ENCODE assay signal across 8 cellular contexts in the genomic region with DNA sequence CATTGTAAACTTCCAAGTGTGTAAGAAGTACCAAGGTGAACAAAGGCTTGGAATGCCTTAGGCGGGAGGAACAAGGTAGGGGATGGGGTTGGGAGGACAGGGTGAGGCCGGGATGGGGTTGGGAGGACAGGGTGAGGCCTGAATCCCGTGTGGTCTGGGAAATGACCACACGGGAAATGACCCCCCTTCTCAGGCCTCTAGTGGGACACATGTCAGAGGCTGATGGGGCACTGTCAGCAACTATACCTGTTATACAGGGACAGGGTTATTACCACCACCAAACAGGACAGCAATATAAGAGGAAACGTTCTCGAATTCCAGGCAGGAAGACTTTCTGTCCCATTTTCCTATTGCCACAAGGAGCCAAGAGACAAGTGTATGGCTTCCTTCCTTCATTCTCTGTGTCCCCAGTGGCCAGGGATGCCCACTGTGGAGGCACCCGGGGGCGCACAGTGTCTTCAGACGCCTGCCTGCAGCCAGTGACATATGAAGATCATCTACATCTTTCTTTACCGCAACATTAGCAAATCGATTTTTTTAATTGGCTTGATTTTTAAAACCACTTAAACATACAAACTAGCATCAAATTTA. TPM values are rescaled to one million over a fixed set of nuclear protein-coding genes. Genes with fewer than 3 reads are reported as not detected.
DNase-seq lines count a peak whose midpoint lies in the region; ATAC-seq and TF ChIP-seq lines count a peak whose summit lies in the region.

No MANE protein-coding gene starts in this region.

- peak overlapping the region; percentile 86 for H3K27ac ChIP-seq in HCT116 (ENCODE audit: low read depth, low read length)
- no peak overlapping the region for H3K27ac ChIP-seq in lower lobe of right lung

- peak overlapping the region; percentile 65 for H3K4me3 ChIP-seq in AG09309 (ENCODE audit: control insufficient read depth, low read depth, low read length)
- H3K4me3 ChIP-seq in HCT116 (replicated peaks in 1 of 2; ENCODE audit: low read depth in 1 of 2, low read length in 2 of 2): peak overlapping the region; percentile 73 to 89
- H3K4me3 ChIP-seq in lower lobe of right lung: peak overlapping the region; percentile 73

- H3K4me1 ChIP-seq in HCT116 (ENCODE audit: control insufficient read depth in 1 of 2, insufficient read depth in 2 of 2, low read length in 2 of 2) (peaks cover 13 to 26% of the 10 kb centered on the region in 2 experiments; a peak in 3 of 4 replicates), lower lobe of right lung (peaks cover 16% of the 10 kb centered on the region)

- TF ChIP-seq RAD21 in HCT116 (IDR thresholded peaks at IDR 0.05; ENCODE audit: low read depth): no peak

- RAD21 ChIA-PET in HCT116 (lab: Charles Lee; ENCODE audit: low non-redundant PET in 1 of 2, low total read pairs in 2 of 2, uncharacterized antibody in 2 of 2, unreplicated experiment in 2 of 2): no interaction called here

- H3K79me2 ChIP-seq in HCT116 (ENCODE audit: insufficient read depth, low read length): peaks cover 60% of the 10 kb centered on the region

- no peaks in the 10 kb centered on the region for H3K27me3 ChIP-seq in HCT116 (ENCODE audit: insufficient read depth, low read length)
- H3K27me3 ChIP-seq in lower lobe of right lung (ENCODE audit: low read depth): peaks cover 26% of the 10 kb centered on the region

- no peaks in the 10 kb centered on the region for H3K9me3 Mint-ChIP-seq in activated T-helper 2 cell treated with anti-CD3 and anti-CD28 coated beads, Interferon-gamma antibody, Interleukin-2, Interleukin-4, amounts not matched to agents 10 μg/mL and 5 μg/mL and 100 μg/mL, durations not matched to agents 14 hours and 24 hours and 36 hours

- CTCF ChIA-PET in HCT116 (lab: Charles Lee): no interaction called here

- intact Hi-C loops in HCT116 (cut with micrococcal nuclease): no loop called here
- intact Hi-C loops in activated T-helper 2 cell treated with anti-CD3 and anti-CD28 coated beads, Interferon-gamma antibody, Interleukin-2, Interleukin-4, amounts not matched to agents 10 μg/mL and 5 μg/mL and 100 μg/mL, durations not matched to agents 14 hours and 24 hours and 36 hours (cut with micrococcal nuclease): loop anchor here (5.0 kb wide), 2 partner anchors 78 to 133 kb away; no protein-coding TSS in a partner anchor
- intact Hi-C loops in lower lobe of right lung (cut with DNase I): no loop called here

- H3K9me3 ChIP-seq in HCT116 (ENCODE audit: control insufficient read depth in 1 of 2, insufficient read depth in 1 of 2, low read depth in 1 of 2, low read length in 2 of 2) (no peaks in the 10 kb centered on the region), lower lobe of right lung (no peaks in the 10 kb centered on the region)

- H3K9ac ChIP-seq in HCT116 (ENCODE audit: low read length): peak overlapping the region; percentile 96

- peaks cover 51% of the 10 kb centered on the region for H3K36me3 Mint-ChIP-seq in activated T-helper 2 cell treated with anti-CD3 and anti-CD28 coated beads, Interferon-gamma antibody, Interleukin-2, Interleukin-4, amounts not matched to agents 10 μg/mL and 5 μg/mL and 100 μg/mL, durations not matched to agents 14 hours and 24 hours and 36 hours (ENCODE audit: low read depth)

- H3K4me2 ChIP-seq in HCT116 (ENCODE audit: low read length): peak overlapping the region; percentile 81

- H3K27me3 Mint-ChIP-seq in activated T-helper 2 cell treated with anti-CD3 and anti-CD28 coated beads, Interferon-gamma antibody, Interleukin-2, Interleukin-4, amounts not matched to agents 10 μg/mL and 5 μg/mL and 100 μg/mL, durations not matched to agents 14 hours and 24 hours and 36 hours (ENCODE audit: low read depth): peaks cover 4% of the 10 kb centered on the region

- POLR2A ChIA-PET in HCT116 (lab: Charles Lee): no interaction called here

- peaks cover 48% of the 10 kb centered on the region for H3K4me1 Mint-ChIP-seq in activated T-helper 2 cell treated with anti-CD3 and anti-CD28 coated beads, Interferon-gamma antibody, Interleukin-2, Interleukin-4, amounts not matched to agents 10 μg/mL and 5 μg/mL and 100 μg/mL, durations not matched to agents 14 hours and 24 hours and 36 hours (ENCODE audit: low read depth)

- ATAC-seq in HCT116: no peak
- no peak for ATAC-seq in lower lobe of right lung
- ATAC-seq in HG03439 (IDR thresholded peaks at IDR 0.05; ENCODE audit: unreplicated experiment): no peak
- no peak for ATAC-seq in HG02870 (IDR thresholded peaks at IDR 0.05; ENCODE audit: unreplicated experiment)

- BruUV-seq in HCT116 (replicated peaks; lab: Mats Ljungman, UMichigan): TSS peak; percentile 43

- H3K9me2 ChIP-seq in HCT116 (ENCODE audit: insufficient read depth): no peaks in the 10 kb centered on the region

- TF ChIP-seq CTCF in AG09309 (IDR thresholded peaks at IDR 0.05; ENCODE audit: control insufficient read depth, insufficient read depth, low read depth, low read length, missing control alignments): no peak
- 0 out of 6 replicates have a peak, but pooled peaks of 1 of the 3 experiments have one; percentile 5 for TF ChIP-seq CTCF in HCT116 (IDR thresholded peaks at IDR 0.05 in 2 of 3, conservative IDR thresholded peaks at IDR 0.05 in 1 of 3; ENCODE audit: borderline replicate concordance in 1 of 3, insufficient read depth in 1 of 3, low read depth in 2 of 3, low read length in 2 of 3)
- TF ChIP-seq CTCF in lower lobe of right lung (IDR thresholded peaks at IDR 0.05): no peak

- H3K4me3 Mint-ChIP-seq in activated T-helper 2 cell treated with anti-CD3 and anti-CD28 coated beads, Interferon-gamma antibody, Interleukin-2, Interleukin-4, amounts not matched to agents 10 μg/mL and 5 μg/mL and 100 μg/mL, durations not matched to agents 14 hours and 24 hours and 36 hours (ENCODE audit: low read depth): peak overlapping the region; percentile 97

- peaks cover 13% of the 10 kb centered on the region; the same call in 1 of the 2 replicates for H4K20me1 ChIP-seq in HCT116 (ENCODE audit: insufficient read depth)

- peaks cover 17 to 40% of the 10 kb centered on the region in 2 experiments; a peak in 2 of 4 replicates for H3K36me3 ChIP-seq in HCT116 (ENCODE audit: control insufficient read depth in 1 of 2, insufficient read depth in 2 of 2, low read length in 2 of 2)
- H3K36me3 ChIP-seq in lower lobe of right lung: no peaks in the 10 kb centered on the region

- H2AFZ ChIP-seq in HCT116 (ENCODE audit: low read depth, low read length, poor library complexity, severe bottlenecking): no peak overlapping the region

- no peak for TF ChIP-seq POLR2A in HCT116 (IDR thresholded peaks at IDR 0.05; ENCODE audit: borderline replicate concordance, extremely low read depth, insufficient read depth, insufficient read length)

- peak overlapping the region; percentile 91 for H3K27ac Mint-ChIP-seq in activated T-helper 2 cell treated with anti-CD3 and anti-CD28 coated beads, Interferon-gamma antibody, Interleukin-2, Interleukin-4, amounts not matched to agents 10 μg/mL and 5 μg/mL and 100 μg/mL, durations not matched to agents 14 hours and 24 hours and 36 hours

- DNase-seq in AG09309 (ENCODE audit: low read depth) (no peak), HCT116 (ENCODE audit: low read depth, low spot score) (no peak), lower lobe of right lung (no peak), NCI-H2196 treated with DMSO at 0.1 percent for 48 hours (lab: John Stamatoyannopoulos, UW; ENCODE audit: unreplicated experiment) (no peak), NCI-H226 (no peak)
- no peak for DNase-seq in activated T-helper 2 cell treated with anti-CD3 and anti-CD28 coated beads, Interferon-gamma antibody, Interleukin-2, Interleukin-4, amounts not matched to agents 10 μg/mL and 5 μg/mL and 100 μg/mL, durations not matched to agents 14 hours and 24 hours and 36 hours (ENCODE audit: low spot score)

TF ChIP-seq in HCT116, 20 proteins besides CTCF, POLR2A, EP300 and RAD21 (continues in another document):
- TF ChIP-seq, protein P1, sequence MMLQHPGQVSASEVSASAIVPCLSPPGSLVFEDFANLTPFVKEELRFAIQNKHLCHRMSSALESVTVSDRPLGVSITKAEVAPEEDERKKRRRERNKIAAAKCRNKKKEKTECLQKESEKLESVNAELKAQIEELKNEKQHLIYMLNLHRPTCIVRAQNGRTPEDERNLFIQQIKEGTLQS (IDR thresholded peaks at IDR 0.05): no peak
- no peak for TF ChIP-seq ZNF274 (IDR thresholded peaks at IDR 0.05; ENCODE audit: low read depth, low read length)
- TF ChIP-seq EZH2 (IDR thresholded peaks at IDR 0.05): no peak
- TF ChIP-seq TCF7L2 (IDR thresholded peaks at IDR 0.05; ENCODE audit: borderline replicate concordance, extremely low read depth, insufficient read depth, insufficient read length): no peak
- TF ChIP-seq SIN3A (IDR thresholded peaks at IDR 0.05; ENCODE audit: low read depth): no peak; the same call in 1 of the 2 replicates
- TF ChIP-seq ELF1 (IDR thresholded peaks at IDR 0.05; ENCODE audit: borderline replicate concordance, low read depth): no peak
- no peak for TF ChIP-seq SP1 (IDR thresholded peaks at IDR 0.05; ENCODE audit: low read depth)
- TF ChIP-seq FOSL1 (IDR thresholded peaks at IDR 0.05; ENCODE audit: low read depth): no peak

RNA-seq across cellular contexts. Expression of a gene that starts 1.3 kb away (rescaled TPM):
- total RNA-seq in HCT116 (2021; ENCODE audit: unreplicated experiment) (202 TPM), lower lobe of right lung (4.8 TPM)
- polyA plus RNA-seq in HCT116 (2012): 64.3 and 90.3 TPM in 2 replicates
- total RNA-seq in activated T-helper 2 cell treated with anti-CD3 and anti-CD28 coated beads, Interferon-gamma antibody, Interleukin-2, Interleukin-4, amounts not matched to agents 10 μg/mL and 5 μg/mL and 100 μg/mL, durations not matched to agents 14 hours and 24 hours and 36 hours: 163 and 165 TPM in 2 replicates

Comparison
In these comparisons a context has a peak if more than half of its experiments do, and no peak if none do; other contexts are left out.
1. RNA of a gene that starts 1.3 kb away (total RNA-seq): 202 TPM in HCT116 (single experiment) and 163 to 165 TPM in activated T-helper 2 cell treated with anti-CD3 and anti-CD28 coated beads, Interferon-gamma antibody, Interleukin-2, Interleukin-4, amounts not matched to agents 10 μg/mL and 5 μg/mL and 100 μg/mL, durations not matched to agents 14 hours and 24 hours and 36 hours; 4.8 TPM in lower lobe of right lung (single experiment); every median in the first group is over 10 times any median in the second.
2. Peak in every context shown above with its lines, with median percentiles within 50 percentile points of each other: H3K4me3 ChIP-seq.